2 cellular contexts compared by ENCODE assay signal in the genomic region with DNA sequence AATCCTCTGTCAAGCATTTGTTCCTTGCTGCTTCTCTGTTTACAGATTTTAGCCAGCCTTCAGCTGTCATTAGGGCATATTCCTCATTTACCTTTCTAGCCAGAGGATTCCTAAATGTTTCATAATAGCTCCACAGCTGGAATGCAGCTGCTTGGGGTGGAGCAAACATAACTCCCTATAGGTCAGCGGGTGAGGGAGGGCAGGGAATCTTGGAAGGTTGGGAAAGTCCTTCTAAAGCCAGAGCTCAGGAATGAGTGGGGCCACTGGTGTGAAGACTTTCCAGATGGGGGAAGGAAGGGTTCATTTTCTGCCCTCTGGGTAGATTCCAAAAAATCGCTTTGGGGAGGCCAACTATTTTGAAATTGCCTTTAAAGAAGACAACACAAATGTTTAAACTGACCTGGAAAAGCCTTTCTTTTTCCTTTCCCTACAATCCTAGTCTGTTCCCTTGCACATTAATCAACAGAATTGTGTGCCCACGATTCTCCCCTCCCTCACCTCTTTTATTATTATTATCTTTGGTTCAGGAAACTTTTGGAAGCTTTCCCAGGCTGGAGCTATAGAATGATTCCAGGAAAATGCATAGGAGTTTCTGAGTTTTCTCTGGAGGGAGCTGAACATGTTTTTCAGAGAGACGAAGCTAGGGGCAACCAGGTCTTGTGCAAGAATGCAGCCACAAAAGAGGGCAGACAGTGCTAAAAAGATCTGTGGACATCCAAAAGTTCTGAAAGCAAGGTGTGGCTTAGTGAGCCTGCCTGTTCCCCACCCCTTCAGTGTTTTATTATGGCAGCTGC.
A peak's percentile ranks its signal among the peaks of the same experiment; 100 is the strongest.
TF ChIP-seq lines count a peak whose summit lies in the region.

No MANE protein-coding gene starts in this region.

TF ChIP-seq in GM23338, 12 proteins besides CTCF, POLR2A, EP300 and RAD21:
- TF ChIP-seq EZH2 (IDR thresholded peaks at IDR 0.05; ENCODE audit: low read depth, unreplicated experiment) (no peak), ZNF331 (CRISPR knock-in tag; IDR thresholded peaks at IDR 0.05; ENCODE audit: low read depth) (no peak), CREB1 (CRISPR knock-in tag; IDR thresholded peaks at IDR 0.05; ENCODE audit: low read depth) (no peak), JUNB (IDR thresholded peaks at IDR 0.05; ENCODE audit: unreplicated experiment) (no peak), NANOG (IDR thresholded peaks at IDR 0.05; ENCODE audit: borderline replicate concordance) (no peak), ZNF114 (CRISPR knock-in tag; IDR thresholded peaks at IDR 0.05) (no peak)
- TF ChIP-seq, protein P1, sequence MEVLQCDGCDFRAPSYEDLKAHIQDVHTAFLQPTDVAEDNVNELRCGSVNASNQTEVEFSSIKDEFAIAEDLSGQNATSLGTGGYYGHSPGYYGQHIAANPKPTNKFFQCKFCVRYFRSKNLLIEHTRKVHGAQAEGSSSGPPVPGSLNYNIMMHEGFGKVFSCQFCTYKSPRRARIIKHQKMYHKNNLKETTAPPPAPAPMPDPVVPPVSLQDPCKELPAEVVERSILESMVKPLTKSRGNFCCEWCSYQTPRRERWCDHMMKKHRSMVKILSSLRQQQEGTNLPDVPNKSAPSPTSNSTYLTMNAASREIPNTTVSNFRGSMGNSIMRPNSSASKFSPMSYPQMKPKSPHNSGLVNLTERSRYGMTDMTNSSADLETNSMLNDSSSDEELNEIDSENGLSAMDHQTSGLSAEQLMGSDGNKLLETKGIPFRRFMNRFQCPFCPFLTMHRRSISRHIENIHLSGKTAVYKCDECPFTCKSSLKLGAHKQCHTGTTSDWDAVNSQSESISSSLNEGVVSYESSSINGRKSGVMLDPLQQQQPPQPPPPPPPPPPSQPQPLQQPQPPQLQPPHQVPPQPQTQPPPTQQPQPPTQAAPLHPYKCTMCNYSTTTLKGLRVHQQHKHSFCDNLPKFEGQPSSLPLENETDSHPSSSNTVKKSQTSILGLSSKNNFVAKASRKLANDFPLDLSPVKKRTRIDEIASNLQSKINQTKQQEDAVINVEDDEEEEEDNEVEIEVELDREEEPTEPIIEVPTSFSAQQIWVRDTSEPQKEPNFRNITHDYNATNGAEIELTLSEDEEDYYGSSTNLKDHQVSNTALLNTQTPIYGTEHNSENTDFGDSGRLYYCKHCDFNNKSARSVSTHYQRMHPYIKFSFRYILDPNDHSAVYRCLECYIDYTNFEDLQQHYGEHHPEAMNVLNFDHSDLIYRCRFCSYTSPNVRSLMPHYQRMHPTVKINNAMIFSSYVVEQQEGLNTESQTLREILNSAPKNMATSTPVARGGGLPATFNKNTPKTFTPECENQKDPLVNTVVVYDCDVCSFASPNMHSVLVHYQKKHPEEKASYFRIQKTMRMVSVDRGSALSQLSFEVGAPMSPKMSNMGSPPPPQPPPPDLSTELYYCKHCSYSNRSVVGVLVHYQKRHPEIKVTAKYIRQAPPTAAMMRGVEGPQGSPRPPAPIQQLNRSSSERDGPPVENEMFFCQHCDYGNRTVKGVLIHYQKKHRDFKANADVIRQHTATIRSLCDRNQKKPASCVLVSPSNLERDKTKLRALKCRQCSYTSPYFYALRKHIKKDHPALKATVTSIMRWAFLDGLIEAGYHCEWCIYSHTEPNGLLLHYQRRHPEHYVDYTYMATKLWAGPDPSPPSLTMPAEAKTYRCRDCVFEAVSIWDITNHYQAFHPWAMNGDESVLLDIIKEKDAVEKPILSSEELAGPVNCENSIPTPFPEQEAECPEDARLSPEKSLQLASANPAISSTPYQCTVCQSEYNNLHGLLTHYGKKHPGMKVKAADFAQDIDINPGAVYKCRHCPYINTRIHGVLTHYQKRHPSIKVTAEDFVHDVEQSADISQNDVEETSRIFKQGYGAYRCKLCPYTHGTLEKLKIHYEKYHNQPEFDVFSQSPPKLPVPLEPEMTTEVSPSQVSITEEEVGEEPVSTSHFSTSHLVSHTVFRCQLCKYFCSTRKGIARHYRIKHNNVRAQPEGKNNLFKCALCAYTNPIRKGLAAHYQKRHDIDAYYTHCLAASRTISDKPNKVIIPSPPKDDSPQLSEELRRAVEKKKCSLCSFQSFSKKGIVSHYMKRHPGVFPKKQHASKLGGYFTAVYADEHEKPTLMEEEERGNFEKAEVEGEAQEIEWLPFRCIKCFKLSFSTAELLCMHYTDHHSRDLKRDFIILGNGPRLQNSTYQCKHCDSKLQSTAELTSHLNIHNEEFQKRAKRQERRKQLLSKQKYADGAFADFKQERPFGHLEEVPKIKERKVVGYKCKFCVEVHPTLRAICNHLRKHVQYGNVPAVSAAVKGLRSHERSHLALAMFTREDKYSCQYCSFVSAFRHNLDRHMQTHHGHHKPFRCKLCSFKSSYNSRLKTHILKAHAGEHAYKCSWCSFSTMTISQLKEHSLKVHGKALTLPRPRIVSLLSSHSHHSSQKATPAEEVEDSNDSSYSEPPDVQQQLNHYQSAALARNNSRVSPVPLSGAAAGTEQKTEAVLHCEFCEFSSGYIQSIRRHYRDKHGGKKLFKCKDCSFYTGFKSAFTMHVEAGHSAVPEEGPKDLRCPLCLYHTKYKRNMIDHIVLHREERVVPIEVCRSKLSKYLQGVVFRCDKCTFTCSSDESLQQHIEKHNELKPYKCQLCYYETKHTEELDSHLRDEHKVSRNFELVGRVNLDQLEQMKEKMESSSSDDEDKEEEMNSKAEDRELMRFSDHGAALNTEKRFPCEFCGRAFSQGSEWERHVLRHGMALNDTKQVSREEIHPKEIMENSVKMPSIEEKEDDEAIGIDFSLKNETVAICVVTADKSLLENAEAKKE (CRISPR knock-in tag; IDR thresholded peaks at IDR 0.05): no peak
- TF ChIP-seq, protein P2, sequence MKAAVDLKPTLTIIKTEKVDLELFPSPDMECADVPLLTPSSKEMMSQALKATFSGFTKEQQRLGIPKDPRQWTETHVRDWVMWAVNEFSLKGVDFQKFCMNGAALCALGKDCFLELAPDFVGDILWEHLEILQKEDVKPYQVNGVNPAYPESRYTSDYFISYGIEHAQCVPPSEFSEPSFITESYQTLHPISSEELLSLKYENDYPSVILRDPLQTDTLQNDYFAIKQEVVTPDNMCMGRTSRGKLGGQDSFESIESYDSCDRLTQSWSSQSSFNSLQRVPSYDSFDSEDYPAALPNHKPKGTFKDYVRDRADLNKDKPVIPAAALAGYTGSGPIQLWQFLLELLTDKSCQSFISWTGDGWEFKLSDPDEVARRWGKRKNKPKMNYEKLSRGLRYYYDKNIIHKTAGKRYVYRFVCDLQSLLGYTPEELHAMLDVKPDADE (IDR thresholded peaks at IDR 0.05): no peak
TF ChIP-seq in GM23338: peak in this region for 0.

TF ChIP-seq in K562, 482 proteins besides CTCF, POLR2A, EP300 and RAD21:
- TF ChIP-seq CEBPG (CRISPR knock-in tag; IDR thresholded peaks at IDR 0.05): no peak
- TF ChIP-seq CEBPG (tag; conservative IDR thresholded peaks at IDR 0.05 in 1 of 2, IDR thresholded peaks at IDR 0.05 in 1 of 2): 0 out of 4 replicates have a peak, but pooled peaks of 1 of the 2 experiments have one; percentile 30
- TF ChIP-seq TGIF2 (CRISPR knock-in tag; IDR thresholded peaks at IDR 0.05): no peak
- no peak for TF ChIP-seq SREBF2 (CRISPR knock-in tag; IDR thresholded peaks at IDR 0.05)
- peak; percentile 30; the same call in 1 of the 2 replicates for TF ChIP-seq CEBPB (tag; IDR thresholded peaks at IDR 0.05)
TF ChIP-seq in K562: peak in this region for 2.
